In genomic region chr14:105015242-105015641, GRCh38 we compare ENCODE assay signal across 11 cellular contexts. TPM values are rescaled to one million over a fixed set of nuclear protein-coding genes. Genes with fewer than 3 reads are reported as not detected.
A peak's percentile ranks its signal among the peaks of the same experiment; 100 is the strongest.
DNase-seq lines count a peak whose midpoint lies in the region; ATAC-seq, FAIRE-seq and TF ChIP-seq lines count a peak whose summit lies in the region.
"Had no signal": no experiment of that assay in that cellular context is flagged by ENCODE, and none has a peak within 500 bp of the region (broad histone marks: within the 10 kb centered on the region; RNA-seq: fewer than 3 reads in every experiment).

No MANE protein-coding gene starts in this region.

- DNase-seq in CD8-positive, alpha-beta memory T cell: peak in 3 of 5 donors; percentile 19 to 50 (median 24)
- no peak for DNase-seq in activated naive CD8-positive, alpha-beta T cell treated with anti-CD3 and anti-CD28 coated beads, Interleukin-2, amount 10 ng/mL, durations not matched to agents 7 days and 5 days
- no peak for DNase-seq in mesothelial cell of epicardium (ENCODE audit: low spot score in 2 of 2, unreplicated experiment in 2 of 2)
- no peak for DNase-seq in GF-D8 (lab: John Stamatoyannopoulos, UW)
- DNase-seq in NCI-H69 (lab: John Stamatoyannopoulos, UW): no peak
- no peak for DNase-seq in urothelium cell line (ENCODE audit: low spot score)
- DNase-seq in NCI-H345 treated with DMSO at 0.1 percent for 48 hours (lab: John Stamatoyannopoulos, UW; ENCODE audit: unreplicated experiment): no peak
- DNase-seq: stimulated activated CD4-positive, alpha-beta T cell treated with anti-CD3 and anti-CD28 coated beads, Interleukin-15, amount 100 ng/mL, for 24 hours had no signal

- TF ChIP-seq CTCF in mesothelial cell of epicardium (IDR thresholded peaks at IDR 0.05; ENCODE audit: unreplicated experiment): no peak

- H3K4me3 Mint-ChIP-seq in CD8-positive, alpha-beta memory T cell: peak overlapping the region; percentile 28 to 88 (median 73)
- H3K4me3 Mint-ChIP-seq in activated naive CD8-positive, alpha-beta T cell treated with anti-CD3 and anti-CD28 coated beads, Interleukin-2, amount 10 ng/mL, durations not matched to agents 7 days and 5 days: peak overlapping the region; percentile 38
- H3K4me3 Mint-ChIP-seq in mesothelial cell of epicardium: no peak overlapping the region

- peaks cover 0 to 47% (median 7%) of the 10 kb centered on the region in 3 donors for H3K36me3 Mint-ChIP-seq in CD8-positive, alpha-beta memory T cell
- peaks cover 41% of the 10 kb centered on the region for H3K36me3 Mint-ChIP-seq in activated naive CD8-positive, alpha-beta T cell treated with anti-CD3 and anti-CD28 coated beads, Interleukin-2, amount 10 ng/mL, durations not matched to agents 7 days and 5 days
- H3K36me3 Mint-ChIP-seq in mesothelial cell of epicardium: peaks cover 2% of the 10 kb centered on the region

- H3K27me3 ChIP-seq in CD8-positive, alpha-beta memory T cell (ENCODE audit: insufficient read depth, low read length, poor library complexity, severe bottlenecking): no peaks in the 10 kb centered on the region
- no peaks in the 10 kb centered on the region for H3K27me3 ChIP-seq in HUES48 (ENCODE audit: control insufficient read depth, insufficient read depth, low read length)

- H3K9me3 ChIP-seq in CD8-positive, alpha-beta memory T cell (ENCODE audit: low read length): no peaks in the 10 kb centered on the region
- H3K9me3 ChIP-seq in HUES48 (ENCODE audit: control insufficient read depth, insufficient read depth, low read length): no peaks in the 10 kb centered on the region

- H3K27me3 Mint-ChIP-seq in CD8-positive, alpha-beta memory T cell: peaks cover 0 to 3% of the 10 kb centered on the region in 2 donors
- H3K27me3 Mint-ChIP-seq in activated naive CD8-positive, alpha-beta T cell treated with anti-CD3 and anti-CD28 coated beads, Interleukin-2, amount 10 ng/mL, durations not matched to agents 7 days and 5 days: no peaks in the 10 kb centered on the region
- no peaks in the 10 kb centered on the region for H3K27me3 Mint-ChIP-seq in mesothelial cell of epicardium (ENCODE audit: low read depth)

- POLR2A ChIA-PET in CD8-positive, alpha-beta memory T cell (lab: Charles Lee): no interaction called here
- POLR2A ChIA-PET in activated naive CD8-positive, alpha-beta T cell treated with anti-CD3 and anti-CD28 coated beads, Interleukin-2, amount 10 ng/mL, durations not matched to agents 7 days and 5 days (lab: Charles Lee): interaction anchor here (1.4 kb wide), 1 partner anchor 30 kb away, joined by 3 read pairs; the partner anchor contains the start of gene CLBA1

- H3K9me3 Mint-ChIP-seq in CD8-positive, alpha-beta memory T cell: no peaks in the 10 kb centered on the region
- H3K9me3 Mint-ChIP-seq in activated naive CD8-positive, alpha-beta T cell treated with anti-CD3 and anti-CD28 coated beads, Interleukin-2, amount 10 ng/mL, durations not matched to agents 7 days and 5 days: no peaks in the 10 kb centered on the region
- H3K9me3 Mint-ChIP-seq in mesothelial cell of epicardium: no peaks in the 10 kb centered on the region

- H3K4me1 Mint-ChIP-seq in CD8-positive, alpha-beta memory T cell: peaks cover 73 to 84% (median 80%) of the 10 kb centered on the region in 3 donors
- peaks cover 47% of the 10 kb centered on the region for H3K4me1 Mint-ChIP-seq in activated naive CD8-positive, alpha-beta T cell treated with anti-CD3 and anti-CD28 coated beads, Interleukin-2, amount 10 ng/mL, durations not matched to agents 7 days and 5 days
- peaks cover 72% of the 10 kb centered on the region for H3K4me1 Mint-ChIP-seq in mesothelial cell of epicardium

- ATAC-seq in activated naive CD8-positive, alpha-beta T cell treated with anti-CD3 and anti-CD28 coated beads, Interleukin-2, amount 10 ng/mL, durations not matched to agents 7 days and 5 days (ENCODE audit: low read depth): no peak

- peak overlapping the region; percentile 70 to 98 (median 88) for H3K27ac Mint-ChIP-seq in CD8-positive, alpha-beta memory T cell
- H3K27ac Mint-ChIP-seq in activated naive CD8-positive, alpha-beta T cell treated with anti-CD3 and anti-CD28 coated beads, Interleukin-2, amount 10 ng/mL, durations not matched to agents 7 days and 5 days: peak overlapping the region; percentile 74
- peak overlapping the region; percentile 95 for H3K27ac Mint-ChIP-seq in mesothelial cell of epicardium

- no peak for FAIRE-seq in urothelium cell line (lab: Jason Lieb, UNC)

- H3K4me1 ChIP-seq in CD8-positive, alpha-beta memory T cell (ENCODE audit: insufficient read depth, low read length): peaks cover 46% of the 10 kb centered on the region
- peaks cover 43% of the 10 kb centered on the region for H3K4me1 ChIP-seq in HUES48 (ENCODE audit: control insufficient read depth, insufficient read depth, low read length)

- H3K36me3 ChIP-seq in CD8-positive, alpha-beta memory T cell (ENCODE audit: insufficient read depth, low read length): peaks cover 13% of the 10 kb centered on the region
- H3K36me3 ChIP-seq in HUES48 (ENCODE audit: control insufficient read depth, insufficient read depth, low read length): peaks cover 24% of the 10 kb centered on the region

- no peak overlapping the region for H3K9ac ChIP-seq in HUES48 (ENCODE audit: low read depth, low read length)

- CTCF ChIA-PET in CD8-positive, alpha-beta memory T cell (lab: Charles Lee): interaction anchor here (2.5 kb wide), 1 partner anchor 30 kb away, joined by 16 read pairs; no protein-coding TSS in a partner anchor

- H3K27ac ChIP-seq in CD8-positive, alpha-beta memory T cell (ENCODE audit: low read depth, low read length): peak overlapping the region; percentile 5
- peak overlapping the region; percentile 65 for H3K27ac ChIP-seq in HUES48 (ENCODE audit: low read depth, low read length)

- H3K4me3 ChIP-seq in CD8-positive, alpha-beta memory T cell (ENCODE audit: low read length): peak overlapping the region; percentile 18
- no peak overlapping the region for H3K4me3 ChIP-seq in HUES48 (ENCODE audit: low read depth, low read length)

RNA-seq across cellular contexts. Expression of gene CDCA4, which starts 5.6 kb away (rescaled TPM):
- 10 to 100 TPM; 73.0 to 76.7 TPM for total RNA-seq in CD8-positive, alpha-beta memory T cell
- polyA plus RNA-seq in CD8-positive, alpha-beta memory T cell: 23.8 TPM
- 10 to 100 TPM; 51.7 to 53.3 TPM for total RNA-seq in activated naive CD8-positive, alpha-beta T cell treated with anti-CD3 and anti-CD28 coated beads, Interleukin-2, amount 10 ng/mL, durations not matched to agents 7 days and 5 days
- 31.5 to 33.9 TPM (median 32.3 TPM) in 3 replicates for total RNA-seq in mesothelial cell of epicardium

RNA-seq across cellular contexts. Expression of gene CLBA1, which starts 29.7 kb away (rescaled TPM):
- 1 to 10 TPM; 3.8 to 3.9 TPM for total RNA-seq in CD8-positive, alpha-beta memory T cell
- 0.32 TPM for polyA plus RNA-seq in CD8-positive, alpha-beta memory T cell
- total RNA-seq in activated naive CD8-positive, alpha-beta T cell treated with anti-CD3 and anti-CD28 coated beads, Interleukin-2, amount 10 ng/mL, durations not matched to agents 7 days and 5 days: 1 to 10 TPM; 1.2 TPM
- 9.0 to 10.3 TPM (median 10.2 TPM) in 3 replicates for total RNA-seq in mesothelial cell of epicardium

RNA-seq across cellular contexts. Expression of gene AHNAK2, which starts 37.1 kb away (rescaled TPM):
- total RNA-seq in CD8-positive, alpha-beta memory T cell: under 1 TPM in 1 of 2 experiments, not detected in 1; 0.04 TPM
- not detected for polyA plus RNA-seq in CD8-positive, alpha-beta memory T cell
- under 1 TPM; 0.06 TPM for total RNA-seq in activated naive CD8-positive, alpha-beta T cell treated with anti-CD3 and anti-CD28 coated beads, Interleukin-2, amount 10 ng/mL, durations not matched to agents 7 days and 5 days
- 2.4 to 2.8 TPM (median 2.6 TPM) in 3 replicates for total RNA-seq in mesothelial cell of epicardium

RNA-seq across cellular contexts. Expression of gene GPR132, which starts 50.0 kb away (rescaled TPM):
- total RNA-seq in CD8-positive, alpha-beta memory T cell: 10 to 100 TPM; 51.3 to 52.0 TPM
- 34.9 TPM for polyA plus RNA-seq in CD8-positive, alpha-beta memory T cell
- total RNA-seq in activated naive CD8-positive, alpha-beta T cell treated with anti-CD3 and anti-CD28 coated beads, Interleukin-2, amount 10 ng/mL, durations not matched to agents 7 days and 5 days: 10 to 100 TPM; 43.5 to 46.6 TPM
- total RNA-seq in mesothelial cell of epicardium: 1.0 to 1.6 TPM (median 1.1 TPM) in 3 replicates
- total RNA-seq: SK-MEL-5 had no signal
- polyA plus RNA-seq: neural cell had no signal

Comparison
In these comparisons a context has a peak if more than half of its experiments do, and no peak if none do; other contexts are left out.
1. DNase-seq: peak in CD8-positive, alpha-beta memory T cell (3 of 5); none in activated naive CD8-positive, alpha-beta T cell treated with anti-CD3 and anti-CD28 coated beads, Interleukin-2, amount 10 ng/mL, durations not matched to agents 7 days and 5 days (single experiment), mesothelial cell of epicardium (0 of 2), GF-D8 (single experiment), NCI-H69 (single experiment), urothelium cell line (single experiment) and NCI-H345 treated with DMSO at 0.1 percent for 48 hours (single experiment).
2. Peak in every context shown above with its lines, with median percentiles within 50 percentile points of each other: H3K27ac Mint-ChIP-seq.